Comparison of ENCODE assay signal across 31 cellular contexts in genomic region chr2:24945907-24946306, GRCh38. TPM values are rescaled to one million over a fixed set of nuclear protein-coding genes. Genes with fewer than 3 reads are reported as not detected.
DNase-seq lines count a peak whose midpoint lies in the region; ATAC-seq, FAIRE-seq and TF ChIP-seq lines count a peak whose summit lies in the region.
"Had no signal": no experiment of that assay in that cellular context is flagged by ENCODE, and none has a peak within 500 bp of the region (broad histone marks: within the 10 kb centered on the region; RNA-seq: fewer than 3 reads in every experiment).

No MANE protein-coding gene starts in this region.

- H3K27me3 ChIP-seq in bronchial epithelial cell (ENCODE audit: control insufficient read depth, insufficient read depth, low read length) (no peaks in the 10 kb centered on the region), foreskin keratinocyte (no peaks in the 10 kb centered on the region), GM23338 (ENCODE audit: insufficient read depth) (no peaks in the 10 kb centered on the region)
- H3K27me3 ChIP-seq: neural progenitor cell, right atrium auricular region, suprapubic skin had no signal

- no peak overlapping the region for H3K4me2 ChIP-seq in GM23338
- H3K4me2 ChIP-seq: neural progenitor cell had no signal

- no peak overlapping the region for H2AFZ ChIP-seq in GM23338
- H2AFZ ChIP-seq: neural progenitor cell, parathyroid adenoma had no signal

- TF ChIP-seq CTCF in bronchial epithelial cell (IDR thresholded peaks at IDR 0.05; ENCODE audit: insufficient read depth, low read length, severe bottlenecking) (no peak), foreskin keratinocyte (conservative IDR thresholded peaks at IDR 0.05) (no peak), GM23338 (conservative IDR thresholded peaks at IDR 0.05; ENCODE audit: low read depth in 2 of 2) (no peak)

- no peaks in the 10 kb centered on the region for H4K20me1 ChIP-seq in GM23338 (replicated peaks; ENCODE audit: insufficient read depth)

- H3K4me1 Mint-ChIP-seq in activated CD4-positive, alpha-beta T cell treated with anti-CD3 and anti-CD28 coated beads, Interleukin-2, amount 10 ng/mL, durations not matched to agents 7 days and 5 days: peaks cover 4% of the 10 kb centered on the region
- H3K4me1 Mint-ChIP-seq in GM23338: no peaks in the 10 kb centered on the region
- H3K4me1 Mint-ChIP-seq: endodermal cell; stimulated activated naive B cell treated with anti-CD40 and anti-IgM and Interleukin-4, amounts not matched to agents 10 μg/mL and 1 μg/mL and 100 μg/mL, for 72 hours had no signal

- H3K27ac ChIP-seq in foreskin keratinocyte (no peak overlapping the region), GM23338 (ENCODE audit: low read depth) (no peak overlapping the region)
- H3K27ac ChIP-seq: left ventricle myocardium inferior, neural progenitor cell, parathyroid adenoma, right atrium auricular region, suprapubic skin had no signal

- peak overlapping the region; percentile 76 for H3K27ac Mint-ChIP-seq in activated CD4-positive, alpha-beta T cell treated with anti-CD3 and anti-CD28 coated beads, Interleukin-2, amount 10 ng/mL, durations not matched to agents 7 days and 5 days
- H3K27ac Mint-ChIP-seq in GM23338: no peak overlapping the region
- H3K27ac Mint-ChIP-seq: dendritic cell treated with granulocyte-macrophage colony-stimulating factor and Interleukin-4, amounts not matched to agents 40 ng/mL and 50 ng/mL, for 4 days; endodermal cell; neural progenitor cell; stimulated activated naive B cell treated with anti-CD40 and anti-IgM and Interleukin-4, amounts not matched to agents 10 μg/mL and 1 μg/mL and 100 μg/mL, for 72 hours had no signal

- H3K36me3 Mint-ChIP-seq in activated CD4-positive, alpha-beta T cell treated with anti-CD3 and anti-CD28 coated beads, Interleukin-2, amount 10 ng/mL, durations not matched to agents 7 days and 5 days (ENCODE audit: low read depth): peaks cover 20% of the 10 kb centered on the region
- H3K36me3 Mint-ChIP-seq in GM23338 (ENCODE audit: low read depth): peaks cover 3% of the 10 kb centered on the region; the same call in 2 of the 3 replicates

- no peak for FAIRE-seq in bronchial epithelial cell (lab: Jason Lieb, UNC)
- FAIRE-seq: islet of Langerhans, small intestine had no signal

- POLR2A ChIA-PET in activated CD4-positive, alpha-beta T cell treated with anti-CD3 and anti-CD28 coated beads, Interleukin-2, amount 10 ng/mL, durations not matched to agents 7 days and 5 days (lab: Charles Lee): no interaction called here

- CTCF ChIA-PET in activated CD4-positive, alpha-beta T cell treated with anti-CD3 and anti-CD28 coated beads, Interleukin-2, amount 10 ng/mL, durations not matched to agents 7 days and 5 days (lab: Charles Lee): interaction anchor here (1.3 kb wide), 1 partner anchor 19 kb away, joined by 3 read pairs; no protein-coding TSS in a partner anchor

- no peaks in the 10 kb centered on the region for H3K27me3 Mint-ChIP-seq in activated CD4-positive, alpha-beta T cell treated with anti-CD3 and anti-CD28 coated beads, Interleukin-2, amount 10 ng/mL, durations not matched to agents 7 days and 5 days
- H3K27me3 Mint-ChIP-seq in GM23338 (ENCODE audit: insufficient read depth, low read depth, poor library complexity): no peaks in the 10 kb centered on the region
- H3K27me3 Mint-ChIP-seq: dendritic cell treated with granulocyte-macrophage colony-stimulating factor and Interleukin-4, amounts not matched to agents 40 ng/mL and 50 ng/mL, for 4 days; stimulated activated naive B cell treated with anti-CD40 and anti-IgM and Interleukin-4, amounts not matched to agents 10 μg/mL and 1 μg/mL and 100 μg/mL, for 72 hours had no signal

- H3K9me2 ChIP-seq in GM23338 (ENCODE audit: insufficient read depth): no peaks in the 10 kb centered on the region

- ATAC-seq in foreskin keratinocyte (peak; percentile 67), GM23338 (no peak)
- ATAC-seq: Panc1; stimulated activated naive B cell treated with anti-CD40 and anti-IgM and Interleukin-4, amounts not matched to agents 10 μg/mL and 1 μg/mL and 100 μg/mL, for 72 hours had no signal

- DNase-seq in activated CD4-positive, alpha-beta T cell treated with anti-CD3 and anti-CD28 coated beads, Interleukin-2, amount 10 ng/mL, durations not matched to agents 7 days and 5 days: no peak
- no peak for DNase-seq in activated CD4-positive, alpha-beta T cell treated with anti-CD3 and anti-CD28 coated beads, Interleukin-2, amount 50 U/mL, for 4 hours
- DNase-seq in LHCN-M2 (ENCODE audit: low read depth) (peak; percentile 13), bronchial epithelial cell (ENCODE audit: low read depth) (peak; percentile 77), foreskin keratinocyte (peak in 1 of 2 donors; percentile 44), GM23338 (ENCODE audit: low spot score) (no peak), GOT3 (lab: John Stamatoyannopoulos, UW) (no peak), putamen (ENCODE audit: low spot score) (no peak)
- DNase-seq: 8988T; activated CD4-positive, alpha-beta T cell treated with anti-CD3 and anti-CD28 coated beads for 4 hours; activated CD8-positive, alpha-beta memory T cell treated with anti-CD3 and anti-CD28 coated beads for 24 hours; activated gamma-delta T cell treated with Interleukin-2 at 50 U/mL for 16 hours; Calu3; central memory CD4-positive, alpha-beta T cell; DMS79; endodermal cell; left ventricle myocardium inferior; mesendoderm; MV-4-11; NCI-H146; NCI-H2107; NCI-H748 treated with DMSO at 0.1 percent for 48 hours; small intestine; stimulated activated naive B cell treated with anti-CD40 and anti-IgM and Interleukin-4, amounts not matched to agents 10 μg/mL and 1 μg/mL and 100 μg/mL, for 72 hours had no signal

- H3K36me3 ChIP-seq in bronchial epithelial cell (ENCODE audit: control insufficient read depth, insufficient read depth, low read length): no peaks in the 10 kb centered on the region
- H3K36me3 ChIP-seq in GM23338 (ENCODE audit: insufficient read depth): no peaks in the 10 kb centered on the region
- H3K36me3 ChIP-seq: neural progenitor cell had no signal

- H3K4me1 ChIP-seq in foreskin keratinocyte (peaks cover 8% of the 10 kb centered on the region), GM23338 (ENCODE audit: insufficient read depth) (no peaks in the 10 kb centered on the region)
- H3K4me1 ChIP-seq: neural progenitor cell, right atrium auricular region, suprapubic skin had no signal

- H3K4me3 Mint-ChIP-seq in activated CD4-positive, alpha-beta T cell treated with anti-CD3 and anti-CD28 coated beads, Interleukin-2, amount 10 ng/mL, durations not matched to agents 7 days and 5 days: no peak overlapping the region
- no peak overlapping the region for H3K4me3 Mint-ChIP-seq in GM23338
- H3K4me3 Mint-ChIP-seq: dendritic cell treated with granulocyte-macrophage colony-stimulating factor and Interleukin-4, amounts not matched to agents 40 ng/mL and 50 ng/mL, for 4 days; endodermal cell; neural progenitor cell; stimulated activated naive B cell treated with anti-CD40 and anti-IgM and Interleukin-4, amounts not matched to agents 10 μg/mL and 1 μg/mL and 100 μg/mL, for 72 hours had no signal

- no peaks in the 10 kb centered on the region for H3K79me2 ChIP-seq in GM23338 (replicated peaks; ENCODE audit: insufficient read depth)
- H3K79me2 ChIP-seq: parathyroid adenoma had no signal

- no peaks in the 10 kb centered on the region for H3F3A ChIP-seq in GM23338 (replicated peaks; ENCODE audit: low read depth)

- no peaks in the 10 kb centered on the region for H3K9me3 Mint-ChIP-seq in activated CD4-positive, alpha-beta T cell treated with anti-CD3 and anti-CD28 coated beads, Interleukin-2, amount 10 ng/mL, durations not matched to agents 7 days and 5 days
- H3K9me3 Mint-ChIP-seq in GM23338: no peaks in the 10 kb centered on the region
- H3K9me3 Mint-ChIP-seq: dendritic cell treated with granulocyte-macrophage colony-stimulating factor and Interleukin-4, amounts not matched to agents 40 ng/mL and 50 ng/mL, for 4 days; endodermal cell; neural progenitor cell; stimulated activated naive B cell treated with anti-CD40 and anti-IgM and Interleukin-4, amounts not matched to agents 10 μg/mL and 1 μg/mL and 100 μg/mL, for 72 hours had no signal

- H3K4me3 ChIP-seq in bronchial epithelial cell (ENCODE audit: low read depth, low read length): no peak overlapping the region
- no peak overlapping the region for H3K4me3 ChIP-seq in GM23338
- H3K4me3 ChIP-seq: left ventricle myocardium inferior, neural progenitor cell, right atrium auricular region, suprapubic skin had no signal

RNA-seq across cellular contexts. Expression of gene DNAJC27, which starts 25.8 kb away (rescaled TPM):
- total RNA-seq in activated CD4-positive, alpha-beta T cell treated with anti-CD3 and anti-CD28 coated beads, Interleukin-2, amount 10 ng/mL, durations not matched to agents 7 days and 5 days: 1 to 10 TPM; 6.0 to 7.7 TPM
- total RNA-seq in LHCN-M2 (2014; rRNA removed) (4.2 and 5.6 TPM in 2 replicates), bronchial epithelial cell (5.3 and 7.2 TPM in 2 replicates), foreskin keratinocyte (1.8 and 4.1 TPM in 2 replicates)
- 1.3 TPM for polyA plus RNA-seq in LHCN-M2 (2012)
- polyA plus RNA-seq in foreskin keratinocyte (0.49 and 0.62 TPM in 2 replicates), GM23338 (2016; fragmentation: Nextera tagmentation; extraction: Ambion mirVana) (1.9 and 2.6 TPM in 2 replicates)
- 2.4 and 5.3 TPM in 2 replicates for total RNA-seq in GM23338 (2014; rRNA removed; shearing (Covaris generic))

RNA-seq across cellular contexts. Expression of gene ADCY3, which starts 25.9 kb away (rescaled TPM):
- total RNA-seq in activated CD4-positive, alpha-beta T cell treated with anti-CD3 and anti-CD28 coated beads, Interleukin-2, amount 10 ng/mL, durations not matched to agents 7 days and 5 days: 10 to 100 TPM; 60.8 to 67.2 TPM
- total RNA-seq in LHCN-M2 (2014; rRNA removed) (23.3 and 24.7 TPM in 2 replicates), bronchial epithelial cell (31.1 and 36.0 TPM in 2 replicates), foreskin keratinocyte (64.9 and 67.0 TPM in 2 replicates)
- 16.3 TPM for polyA plus RNA-seq in LHCN-M2 (2012)
- polyA plus RNA-seq in foreskin keratinocyte (51.2 and 55.8 TPM in 2 replicates), GM23338 (2016; fragmentation: Nextera tagmentation; extraction: Ambion mirVana) (9.5 and 9.7 TPM in 2 replicates)
- total RNA-seq in GM23338 (2014; rRNA removed; shearing (Covaris generic)): 30.1 and 32.4 TPM in 2 replicates

Comparison
In these comparisons a context has a peak if more than half of its experiments do, and no peak if none do; other contexts are left out.
1. DNase-seq: peak in LHCN-M2 (single experiment) and bronchial epithelial cell (single experiment); none in activated CD4-positive, alpha-beta T cell treated with anti-CD3 and anti-CD28 coated beads, Interleukin-2, amount 10 ng/mL, durations not matched to agents 7 days and 5 days (single experiment), activated CD4-positive, alpha-beta T cell treated with anti-CD3 and anti-CD28 coated beads, Interleukin-2, amount 50 U/mL, for 4 hours (0 of 2), GM23338 (single experiment), GOT3 (single experiment) and putamen (single experiment).